In the genomic region with DNA sequence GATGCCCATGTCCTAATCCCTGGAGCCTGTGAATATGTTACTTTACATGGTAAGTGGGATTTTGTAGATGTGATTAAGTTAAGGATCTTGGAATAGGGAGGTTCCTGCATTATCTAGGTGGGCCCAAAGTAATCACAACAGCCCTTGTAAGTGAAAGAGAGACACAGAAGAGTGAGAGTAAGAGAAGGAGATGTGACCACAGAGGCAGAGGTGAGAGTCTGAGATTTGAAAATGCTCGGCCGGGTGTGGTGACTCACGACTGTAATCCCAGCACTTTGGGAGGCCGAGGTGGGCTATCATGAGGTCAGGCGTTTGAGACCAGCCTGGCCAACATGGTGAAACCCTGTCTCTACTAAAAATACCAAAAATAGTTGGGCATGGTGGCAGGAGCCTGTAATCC, we compare ENCODE assay signal across 27 cellular contexts.
"Had no signal": no experiment of that assay in that cellular context is flagged by ENCODE, and none has a peak within 500 bp of the region (broad histone marks: within the 10 kb centered on the region; RNA-seq: fewer than 3 reads in every experiment).

No MANE protein-coding gene starts in this region.

- H3K27me3 Mint-ChIP-seq: memory B cell; stimulated activated memory B cell treated with anti-CD40 and anti-IgM and Interleukin-4, amounts not matched to agents 10 μg/mL and 1 μg/mL and 100 μg/mL, for 72 hours had no signal

- H3K9me3 Mint-ChIP-seq: memory B cell; nephron progenitor cell; stimulated activated memory B cell treated with anti-CD40 and anti-IgM and Interleukin-4, amounts not matched to agents 10 μg/mL and 1 μg/mL and 100 μg/mL, for 72 hours had no signal

- ATAC-seq: foreskin keratinocyte; gastroesophageal sphincter; heart left ventricle; left lobe of liver; psoas muscle; right cardiac atrium; stimulated activated memory B cell treated with anti-CD40 and anti-IgM and Interleukin-4, amounts not matched to agents 10 μg/mL and 1 μg/mL and 100 μg/mL, for 72 hours; stimulated activated naive CD8-positive, alpha-beta T cell treated with anti-CD3 and anti-CD28 coated beads, Interleukin-15, Interleukin-2, amounts not matched to agents 100 U/mL and 50 U/mL, for 24 hours; upper lobe of right lung had no signal

- H3K27ac Mint-ChIP-seq: memory B cell; nephron progenitor cell; stimulated activated memory B cell treated with anti-CD40 and anti-IgM and Interleukin-4, amounts not matched to agents 10 μg/mL and 1 μg/mL and 100 μg/mL, for 72 hours had no signal

- H3K9me3 ChIP-seq: colonic mucosa, esophagus muscularis mucosa, gastroesophageal sphincter, heart left ventricle, ovary, psoas muscle, sigmoid colon, testis, tibial artery, upper lobe of right lung, uterus had no signal

- H3K27me3 ChIP-seq: colonic mucosa, esophagus muscularis mucosa, foreskin keratinocyte, gastroesophageal sphincter, heart left ventricle, hepatocyte, ovary, sigmoid colon, testis, tibial artery, upper lobe of right lung, uterus had no signal

- DNase-seq: colonic mucosa; dermis blood vessel endothelial cell; effector memory CD4-positive, alpha-beta T cell; foreskin keratinocyte; heart left ventricle; kidney; nephron progenitor cell; occipital lobe; posterior cingulate gyrus; psoas muscle; right cardiac atrium; sigmoid colon; stimulated activated CD4-positive, alpha-beta T cell treated with anti-CD3 and anti-CD28 coated beads, Interleukin-2, amount 100 ng/mL, for 24 hours; stimulated activated CD4-positive, alpha-beta T cell treated with anti-CD3 and anti-CD28 coated beads, Interleukin-4, amount 100 ng/mL, for 4 hours; stimulated activated naive CD8-positive, alpha-beta T cell treated with anti-CD3 and anti-CD28 coated beads, Interleukin-15, Interleukin-2, amounts not matched to agents 100 U/mL and 50 U/mL, for 24 hours; substantia nigra; testis; tibial artery; upper lobe of right lung; uterus had no signal

- H3K27ac ChIP-seq: colonic mucosa, esophagus muscularis mucosa, foreskin keratinocyte, gastroesophageal sphincter, heart left ventricle, hepatocyte, ovary, psoas muscle, sigmoid colon, testis, tibial artery, upper lobe of right lung, uterus had no signal

- H3K4me3 Mint-ChIP-seq: memory B cell; nephron progenitor cell; stimulated activated memory B cell treated with anti-CD40 and anti-IgM and Interleukin-4, amounts not matched to agents 10 μg/mL and 1 μg/mL and 100 μg/mL, for 72 hours had no signal
